Comparison of ENCODE assay signal across 9 cellular contexts in genomic region chr10:5895804-5896203, GRCh38. TPM values are rescaled to one million over a fixed set of nuclear protein-coding genes. Genes with fewer than 3 reads are reported as not detected.
A peak's percentile ranks its signal among the peaks of the same experiment; 100 is the strongest.
DNase-seq lines count a peak whose midpoint lies in the region; ATAC-seq and TF ChIP-seq lines count a peak whose summit lies in the region.
"Had no signal": no experiment of that assay in that cellular context is flagged by ENCODE, and none has a peak within 500 bp of the region (broad histone marks: within the 10 kb centered on the region; RNA-seq: fewer than 3 reads in every experiment).

No MANE protein-coding gene starts in this region.

- peaks cover 44% of the 10 kb centered on the region for H3K4me1 ChIP-seq in CD4-positive, alpha-beta memory T cell (ENCODE audit: insufficient read depth, low read length)
- peaks cover 14% of the 10 kb centered on the region for H3K4me1 ChIP-seq in osteoblast (ENCODE audit: insufficient read depth, low read length)

- H4K20me1 ChIP-seq in osteoblast (ENCODE audit: insufficient read depth, low read length), result peaks cover 32% of the 10 kb centered on the region

- peaks cover 33 to 73% (median 52%) of the 10 kb centered on the region in 4 donors for H3K4me1 Mint-ChIP-seq in CD4-positive, alpha-beta memory T cell
- H3K4me1 Mint-ChIP-seq in activated B cell treated with CpG ODN at 0.5 μM for 24 hours, result peaks cover 58% of the 10 kb centered on the region

- H3K36me3 Mint-ChIP-seq in CD4-positive, alpha-beta memory T cell, result peaks cover 38% of the 10 kb centered on the region in 2 donors
- H3K36me3 Mint-ChIP-seq in activated B cell treated with CpG ODN at 0.5 μM for 24 hours (ENCODE audit: low read depth), result peaks cover 48% of the 10 kb centered on the region

- no peaks in the 10 kb centered on the region for H3K36me3 ChIP-seq in CD4-positive, alpha-beta memory T cell (ENCODE audit: insufficient read depth, low read length)
- peaks cover 34% of the 10 kb centered on the region for H3K36me3 ChIP-seq in osteoblast (ENCODE audit: insufficient read depth, low read length)

- TF ChIP-seq CTCF in activated B cell treated with CpG ODN at 0.5 μM for 24 hours (IDR thresholded peaks at IDR 0.05) (no peak), osteoblast (IDR thresholded peaks at IDR 0.05; ENCODE audit: extremely low read depth, low read depth, low read length) (no peak)

- CTCF ChIA-PET in CD4-positive, alpha-beta memory T cell (lab: Charles Lee; ENCODE audit: partially characterized antibody), result no interaction called here
- CTCF ChIA-PET in activated B cell treated with CpG ODN at 0.5 μM for 24 hours (lab: Charles Lee), result interaction anchor here (1.5 kb wide), 1 partner anchor 82 kb away, joined by 3 read pairs; the partner anchor contains the start of gene GDI2

- H3K4me2 ChIP-seq in osteoblast (ENCODE audit: insufficient read depth, low read length), result no peak overlapping the region

- H3K27ac ChIP-seq in CD4-positive, alpha-beta memory T cell (ENCODE audit: low read depth, low read length), result no peak overlapping the region
- no peak overlapping the region for H3K27ac ChIP-seq in osteoblast (ENCODE audit: low read depth, low read length)

- peak in 1 of 5 donors; percentile 24 for DNase-seq in CD4-positive, alpha-beta memory T cell
- no peak for DNase-seq in activated B cell treated with CpG ODN at 0.5 μM for 24 hours
- DNase-seq in NK-92 (lab: John Stamatoyannopoulos, UW; ENCODE audit: unreplicated experiment), result no peak
- DNase-seq in COR-L47 (lab: John Stamatoyannopoulos, UW), result no peak
- no peak for DNase-seq in Ammon's horn (ENCODE audit: low spot score)
- no peak for DNase-seq in osteoblast (ENCODE audit: insufficient read length, low spot score, missing footprints)
- DNase-seq: DND-41 had no signal

- no peaks in the 10 kb centered on the region for H3K9me3 ChIP-seq in CD4-positive, alpha-beta memory T cell (ENCODE audit: control insufficient read depth in 1 of 2, low read length in 2 of 2)
- H3K9me3 ChIP-seq in osteoblast (ENCODE audit: low read depth, low read length), result no peaks in the 10 kb centered on the region

- intact Hi-C loops in CD4-positive, alpha-beta memory T cell (cut with micrococcal nuclease), result no loop called here
- intact Hi-C loops in activated B cell treated with CpG ODN at 0.5 μM for 24 hours (cut with micrococcal nuclease), result no loop called here

- peak overlapping the region; percentile 48 to 92 (median 80) for H3K27ac Mint-ChIP-seq in CD4-positive, alpha-beta memory T cell
- peak overlapping the region; percentile 90 for H3K27ac Mint-ChIP-seq in activated B cell treated with CpG ODN at 0.5 μM for 24 hours

- peak overlapping the region in 1 of 2 donors; percentile 27 for H3K4me3 ChIP-seq in CD4-positive, alpha-beta memory T cell (ENCODE audit: low read length in 2 of 2)
- H3K4me3 ChIP-seq in osteoblast (ENCODE audit: insufficient read depth, low read length), result no peak overlapping the region

- POLR2A ChIA-PET in CD4-positive, alpha-beta memory T cell (lab: Charles Lee; ENCODE audit: partially characterized antibody), result no interaction called here
- POLR2A ChIA-PET in activated B cell treated with CpG ODN at 0.5 μM for 24 hours (lab: Charles Lee), result no interaction called here

- no peaks in the 10 kb centered on the region for H3K27me3 Mint-ChIP-seq in CD4-positive, alpha-beta memory T cell
- no peaks in the 10 kb centered on the region for H3K27me3 Mint-ChIP-seq in activated B cell treated with CpG ODN at 0.5 μM for 24 hours

- peaks cover 97% of the 10 kb centered on the region for H3K79me2 ChIP-seq in osteoblast (ENCODE audit: insufficient read depth, low read length)

- no peaks in the 10 kb centered on the region for H3K27me3 ChIP-seq in CD4-positive, alpha-beta memory T cell (ENCODE audit: insufficient read depth, low read length)
- no peaks in the 10 kb centered on the region for H3K27me3 ChIP-seq in osteoblast (ENCODE audit: insufficient read depth, low read length)

- peaks cover 0 to 4% (median 0%) of the 10 kb centered on the region in 8 donors for H3K9me3 Mint-ChIP-seq in CD4-positive, alpha-beta memory T cell
- no peaks in the 10 kb centered on the region for H3K9me3 Mint-ChIP-seq in activated B cell treated with CpG ODN at 0.5 μM for 24 hours

- H3K4me3 Mint-ChIP-seq in CD4-positive, alpha-beta memory T cell, result peak overlapping the region in 7 of 8 donors; percentile 12 to 74 (median 49)
- peak overlapping the region; percentile 73 for H3K4me3 Mint-ChIP-seq in activated B cell treated with CpG ODN at 0.5 μM for 24 hours

- peak; percentile 69 for ATAC-seq in GM18909 (IDR thresholded peaks at IDR 0.05; ENCODE audit: poor library complexity, unreplicated experiment)
- ATAC-seq in HG02840 (IDR thresholded peaks at IDR 0.05; ENCODE audit: low FRiP score, unreplicated experiment), result peak; percentile 54
- peak; percentile 47 for ATAC-seq in activated B cell treated with CpG ODN at 0.5 μM for 24 hours (ENCODE audit: low read depth)

- H2AFZ ChIP-seq in osteoblast (ENCODE audit: low read length), result no peak overlapping the region

RNA-seq across cellular contexts. Expression of gene FBH1, which starts 5.8 kb away (rescaled TPM):
- total RNA-seq in CD4-positive, alpha-beta memory T cell, result 10 to 100 TPM; 91.4 to 97.5 TPM
- polyA plus RNA-seq in CD4-positive, alpha-beta memory T cell, result 10 to 100 TPM; 71.1 to 75.8 TPM
- 65.5 and 68.7 TPM in 2 replicates for total RNA-seq in activated B cell treated with CpG ODN at 0.5 μM for 24 hours
- total RNA-seq in osteoblast, result 80.2 and 93.7 TPM in 2 replicates

RNA-seq across cellular contexts. Expression of gene ANKRD16, which starts 6.1 kb away (rescaled TPM):
- total RNA-seq in CD4-positive, alpha-beta memory T cell, result 1 to 10 TPM; 6.6 to 8.4 TPM
- 1 to 10 TPM; 1.5 to 4.1 TPM for polyA plus RNA-seq in CD4-positive, alpha-beta memory T cell
- total RNA-seq in activated B cell treated with CpG ODN at 0.5 μM for 24 hours (9.2 and 11.1 TPM in 2 replicates), osteoblast (7.2 and 9.4 TPM in 2 replicates)
